21 cellular contexts compared by ENCODE assay signal in the genomic region with DNA sequence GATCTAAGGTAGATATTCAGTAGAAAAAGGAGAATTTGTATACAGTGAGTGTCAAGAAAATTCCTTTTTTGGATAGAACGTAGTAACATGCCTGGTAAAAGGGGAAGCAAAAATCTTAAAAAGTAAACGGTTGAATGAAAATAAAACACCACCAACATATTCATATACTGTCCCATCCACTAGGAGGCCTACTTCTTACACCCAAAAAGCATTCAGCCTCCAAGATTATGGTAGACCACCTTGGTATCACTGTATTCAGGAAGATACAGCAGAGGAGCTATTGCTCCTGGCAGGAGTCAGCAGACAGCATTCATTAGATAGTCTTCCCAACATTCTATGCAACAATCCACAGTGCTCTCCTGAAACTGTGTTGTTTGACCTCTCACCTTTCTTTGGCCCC.
"Had no signal": no experiment of that assay in that cellular context is flagged by ENCODE, and none has a peak within 500 bp of the region (broad histone marks: within the 10 kb centered on the region; RNA-seq: fewer than 3 reads in every experiment).

No MANE protein-coding gene starts in this region.

- H3K27me3 Mint-ChIP-seq: activated CD4-positive, alpha-beta T cell treated with anti-CD3 and anti-CD28 coated beads, Interleukin-2, amount 10 ng/mL, durations not matched to agents 7 days and 5 days had no signal

- H3K36me3 ChIP-seq: breast epithelium, lower lobe of right lung, tibial artery had no signal

- H3K27ac Mint-ChIP-seq: activated CD4-positive, alpha-beta T cell treated with anti-CD3 and anti-CD28 coated beads, Interleukin-2, amount 10 ng/mL, durations not matched to agents 7 days and 5 days; activated T-cell treated with anti-CD3 and anti-CD28 coated beads, Interleukin-2, amount 50 U/mL, for 72 hours; nephron; T-helper 1 cell treated with Interleukin-12 subunit alpha and Interleukin-12 subunit beta and Interleukin-4 antibody, amounts not matched to agents 30 μg/mL and 1 μg/mL, for 36 hours had no signal

- H3K4me3 ChIP-seq: breast epithelium, lower lobe of right lung, tibial artery had no signal

- H3K27me3 ChIP-seq: tibial artery had no signal

- H3K9me3 Mint-ChIP-seq: activated CD4-positive, alpha-beta T cell treated with anti-CD3 and anti-CD28 coated beads, Interleukin-2, amount 10 ng/mL, durations not matched to agents 7 days and 5 days; nephron; T-helper 1 cell treated with Interleukin-12 subunit alpha and Interleukin-12 subunit beta and Interleukin-4 antibody, amounts not matched to agents 30 μg/mL and 1 μg/mL, for 36 hours had no signal

- H3K27ac ChIP-seq: breast epithelium, lower lobe of right lung, tibial artery had no signal

- ATAC-seq: activated CD4-positive, CD25-positive, alpha-beta regulatory T cell treated with anti-CD3 and anti-CD28 coated beads, Interleukin-2, amount 50 U/mL, for 24 hours; activated T-cell treated with anti-CD3 and anti-CD28 coated beads, Interleukin-2, amount 50 U/mL, for 72 hours; left colon; lower lobe of right lung had no signal

- H3K9me3 ChIP-seq: breast epithelium, lower lobe of right lung, tibial artery had no signal

- DNase-seq: activated CD4-positive, alpha-beta T cell treated with anti-CD3 and anti-CD28 coated beads, Interleukin-2, amount 10 ng/mL, durations not matched to agents 7 days and 5 days; activated CD8-positive, alpha-beta memory T cell treated with anti-CD3 and anti-CD28 coated beads, Interleukin-2, amount 50 U/mL, for 4 hours; activated effector memory CD4-positive, alpha-beta T cell treated with anti-CD3 and anti-CD28 coated beads, Interleukin-2, amount 50 U/mL, for 16 hours; activated naive CD4-positive, alpha-beta T cell treated with anti-CD3 and anti-CD28 coated beads, Interleukin-2, amount 50 U/mL, for 16 hours; activated T-cell treated with anti-CD3 and anti-CD28 coated beads, Interleukin-2, amount 50 U/mL, for 72 hours; aorta; cerebellar nuclear complex; effector CD4-positive, alpha-beta T cell; foreskin fibroblast; left colon; lower lobe of right lung; midbrain; posterior cingulate gyrus; retina; stimulated activated naive CD4-positive, alpha-beta T cell; substantia nigra; tibial artery had no signal

- H3K4me3 Mint-ChIP-seq: activated CD4-positive, alpha-beta T cell treated with anti-CD3 and anti-CD28 coated beads, Interleukin-2, amount 10 ng/mL, durations not matched to agents 7 days and 5 days; activated T-cell treated with anti-CD3 and anti-CD28 coated beads, Interleukin-2, amount 50 U/mL, for 72 hours; nephron; T-helper 1 cell treated with Interleukin-12 subunit alpha and Interleukin-12 subunit beta and Interleukin-4 antibody, amounts not matched to agents 30 μg/mL and 1 μg/mL, for 36 hours had no signal

- H3K4me1 Mint-ChIP-seq: activated CD4-positive, alpha-beta T cell treated with anti-CD3 and anti-CD28 coated beads, Interleukin-2, amount 10 ng/mL, durations not matched to agents 7 days and 5 days had no signal

- H3K4me1 ChIP-seq: breast epithelium, lower lobe of right lung, tibial artery had no signal
